ENCODE assay signal across 29 cellular contexts in genomic region chr5:145678255-145678654, GRCh38.
"Had no signal": no experiment of that assay in that cellular context is flagged by ENCODE, and none has a peak within 500 bp of the region (broad histone marks: within the 10 kb centered on the region; RNA-seq: fewer than 3 reads in every experiment).

No MANE protein-coding gene starts in this region.

- H3K4me1 ChIP-seq: parathyroid adenoma, spleen, uterus had no signal

- ATAC-seq: naive thymus-derived CD8-positive, alpha-beta T cell; natural killer cell treated with Interleukin-12 subunit alpha and Interleukin-12 subunit beta and Interleukin-15 and Interleukin-18, amount 100 ng/mL, for 72 hours; psoas muscle; right cardiac atrium; right lobe of liver; stimulated activated memory B cell treated with anti-CD40 and anti-IgM and Interleukin-4, amounts not matched to agents 10 μg/mL and 1 μg/mL and 100 μg/mL, for 72 hours; stimulated activated naive CD8-positive, alpha-beta T cell treated with anti-CD3 and anti-CD28 coated beads, Interleukin-15, amount 100 ng/mL, for 72 hours; stimulated activated naive CD8-positive, alpha-beta T cell treated with anti-CD3 and anti-CD28 coated beads, Interleukin-15, Interleukin-2, amounts not matched to agents 100 U/mL and 50 U/mL, for 24 hours; upper lobe of right lung had no signal

- H3K36me3 ChIP-seq: ovary, right lobe of liver, sigmoid colon, spleen, suprapubic skin, tibial artery, transverse colon, upper lobe of right lung, uterus had no signal

- H3K79me2 ChIP-seq: parathyroid adenoma had no signal

- H2AFZ ChIP-seq: parathyroid adenoma had no signal

- DNase-seq: naive B cell; naive thymus-derived CD8-positive, alpha-beta T cell; nephron progenitor cell; ovary; posterior cingulate gyrus; psoas muscle; right cardiac atrium; right lobe of liver; sigmoid colon; spleen; stimulated activated CD4-positive, alpha-beta T cell treated with anti-CD3 and anti-CD28 coated beads, Interleukin-12 subunit alpha, Interleukin-12 subunit beta, amount 100 ng/mL, for 4 hours; stimulated activated CD4-positive, alpha-beta T cell treated with anti-CD3 and anti-CD28 coated beads, Interleukin-1b, Interleukin-23, amount 100 ng/mL, for 48 hours; stimulated activated CD4-positive, alpha-beta T cell treated with anti-CD3 and anti-CD28 coated beads, Interleukin-4, amount 100 ng/mL, for 1 hour; stimulated activated CD4-positive, alpha-beta T cell treated with anti-CD3 and anti-CD28 coated beads, Interleukin-4, amount 100 ng/mL, for 4 hours; stimulated activated CD8-positive, alpha-beta memory T cell treated with anti-CD3 and anti-CD28 coated beads, Interleukin-4, amount 100 ng/mL, for 48 hours; stimulated activated naive CD4-positive, alpha-beta T cell; stimulated activated naive CD8-positive, alpha-beta T cell treated with anti-CD3 and anti-CD28 coated beads, Interleukin-15, amount 100 ng/mL, for 72 hours; stimulated activated naive CD8-positive, alpha-beta T cell treated with anti-CD3 and anti-CD28 coated beads, Interleukin-15, Interleukin-2, amounts not matched to agents 100 U/mL and 50 U/mL, for 24 hours; substantia nigra; testis; tibial artery; transverse colon; upper lobe of right lung; uterus had no signal

- H3K27me3 ChIP-seq: ovary, right lobe of liver, sigmoid colon, spleen, suprapubic skin, testis, tibial artery, transverse colon, upper lobe of right lung, uterus had no signal

- H3K4me3 ChIP-seq: ovary, psoas muscle, right lobe of liver, sigmoid colon, smooth muscle cell, spleen, suprapubic skin, testis, tibial artery, transverse colon, upper lobe of right lung, uterus had no signal

- H3K9me3 ChIP-seq: ovary, psoas muscle, right lobe of liver, sigmoid colon, spleen, suprapubic skin, testis, tibial artery, transverse colon, upper lobe of right lung, uterus had no signal

- H3K4me2 ChIP-seq: smooth muscle cell had no signal

- H3K27ac ChIP-seq: ovary, parathyroid adenoma, psoas muscle, right lobe of liver, sigmoid colon, spleen, suprapubic skin, testis, tibial artery, transverse colon, upper lobe of right lung, uterus had no signal

- H3K9ac ChIP-seq: parathyroid adenoma had no signal
